ENCODE assay signal across 9 cellular contexts in the genomic region with DNA sequence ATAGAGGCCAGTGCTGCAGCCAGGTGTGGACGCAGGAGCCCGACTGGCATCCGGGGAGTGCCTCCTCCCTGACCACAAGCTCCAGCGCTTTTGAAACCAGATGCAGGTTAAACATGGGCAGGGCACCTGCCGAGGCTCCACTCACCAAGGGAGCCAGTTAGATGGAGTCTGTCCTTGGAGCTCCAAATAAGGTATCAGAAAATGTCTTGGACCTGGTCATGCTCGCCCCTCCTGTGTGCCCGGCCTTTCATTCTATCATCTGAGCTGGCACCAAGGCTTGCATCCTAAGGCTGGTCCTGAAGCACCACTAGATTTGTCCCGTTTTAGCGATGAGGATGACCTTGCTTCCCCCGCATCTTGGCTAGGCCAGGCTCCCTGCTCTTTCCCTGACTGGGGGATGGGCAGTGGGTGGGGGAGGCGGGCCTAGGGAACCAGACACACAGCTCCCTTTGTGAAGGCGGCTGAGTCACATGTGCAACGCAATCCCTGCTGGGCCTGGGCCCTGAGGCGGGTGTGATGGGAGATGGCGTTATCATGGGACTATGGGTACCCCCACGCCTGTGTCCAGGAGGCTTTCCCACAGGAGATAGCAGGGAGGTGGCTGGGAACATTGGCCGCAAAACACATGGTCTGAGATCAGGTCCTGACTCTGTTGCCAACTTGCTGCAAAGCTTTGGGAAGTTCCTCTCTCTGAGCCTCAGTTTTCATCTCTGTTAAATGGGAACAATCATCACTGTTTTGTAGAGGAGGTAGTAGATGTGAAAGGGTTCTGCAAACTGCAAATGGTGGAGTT. TPM values are rescaled to one million over a fixed set of nuclear protein-coding genes. Genes with fewer than 3 reads are reported as not detected.
DNase-seq lines count a peak whose midpoint lies in the region; ATAC-seq and TF ChIP-seq lines count a peak whose summit lies in the region.
"Had no signal": no experiment of that assay in that cellular context is flagged by ENCODE, and none has a peak within 500 bp of the region (broad histone marks: within the 10 kb centered on the region; RNA-seq: fewer than 3 reads in every experiment).

No MANE protein-coding gene starts in this region.

- ATAC-seq in RWPE2 (ENCODE audit: low read depth) (peak; percentile 54), HG03442 (IDR thresholded peaks at IDR 0.05; ENCODE audit: unreplicated experiment) (no peak)
- ATAC-seq in activated CD8-positive, alpha-beta T cell treated with anti-CD3 and anti-CD28 coated beads, Interleukin-2, amount 10 ng/mL, durations not matched to agents 7 days and 5 days, result no peak

- H3K27ac ChIP-seq in RWPE2 (ENCODE audit: poor library complexity, severe bottlenecking), result peak overlapping the region; percentile 89
- H3K27ac ChIP-seq in sigmoid colon, result no peak overlapping the region
- no peak overlapping the region for H3K27ac ChIP-seq in CD8-positive, alpha-beta memory T cell (ENCODE audit: low read depth, low read length)

- intact Hi-C loops in sigmoid colon (cut with DNase I), result no loop called here

- DNase-seq in H7 (peak; percentile 82), RWPE2 (ENCODE audit: low spot score) (peak; percentile 96), globus pallidus (ENCODE audit: low spot score) (peak; percentile 92), sigmoid colon (peak; percentile 72), GDM1 (lab: John Stamatoyannopoulos, UW) (no peak)
- DNase-seq in CD8-positive, alpha-beta memory T cell, result no peak
- DNase-seq in activated CD8-positive, alpha-beta T cell treated with anti-CD3 and anti-CD28 coated beads, Interleukin-2, amount 10 ng/mL, durations not matched to agents 7 days and 5 days, result no peak
- DNase-seq: stimulated activated CD4-positive, alpha-beta T cell treated with anti-CD3 and anti-CD28 coated beads, Interleukin-2, amount 100 ng/mL, for 48 hours had no signal

- TF ChIP-seq POLR2A in sigmoid colon (IDR thresholded peaks at IDR 0.05), result no peak

- peaks cover 7 to 31% (median 12%) of the 10 kb centered on the region in 3 donors for H3K4me1 Mint-ChIP-seq in CD8-positive, alpha-beta memory T cell
- peaks cover 19% of the 10 kb centered on the region for H3K4me1 Mint-ChIP-seq in activated CD8-positive, alpha-beta T cell treated with anti-CD3 and anti-CD28 coated beads, Interleukin-2, amount 10 ng/mL, durations not matched to agents 7 days and 5 days (ENCODE audit: low read depth)

- H3K9me3 Mint-ChIP-seq in CD8-positive, alpha-beta memory T cell, result no peaks in the 10 kb centered on the region
- no peaks in the 10 kb centered on the region for H3K9me3 Mint-ChIP-seq in activated CD8-positive, alpha-beta T cell treated with anti-CD3 and anti-CD28 coated beads, Interleukin-2, amount 10 ng/mL, durations not matched to agents 7 days and 5 days (ENCODE audit: insufficient read depth)

- peaks cover under 1 to 1% of the 10 kb centered on the region in 2 donors for H3K27me3 Mint-ChIP-seq in CD8-positive, alpha-beta memory T cell
- peaks cover 4% of the 10 kb centered on the region for H3K27me3 Mint-ChIP-seq in activated CD8-positive, alpha-beta T cell treated with anti-CD3 and anti-CD28 coated beads, Interleukin-2, amount 10 ng/mL, durations not matched to agents 7 days and 5 days (ENCODE audit: low read depth)

- no peak for TF ChIP-seq EP300 in sigmoid colon (IDR thresholded peaks at IDR 0.05)

- H3K4me1 ChIP-seq in RWPE2 (ENCODE audit: insufficient read depth, poor library complexity, severe bottlenecking) (peaks cover 62% of the 10 kb centered on the region), sigmoid colon (peaks cover 0 to 14% (median 9%) of the 10 kb centered on the region in 4 donors)
- no peaks in the 10 kb centered on the region for H3K4me1 ChIP-seq in CD8-positive, alpha-beta memory T cell (ENCODE audit: insufficient read depth, low read length)

- CTCF ChIA-PET in CD8-positive, alpha-beta memory T cell (lab: Charles Lee), result interaction anchor here (1.9 to 2.9 kb wide), 3 partner anchors 23 to 33 kb away, joined by 4 to 11 read pairs (median 5); no protein-coding TSS in a partner anchor
- CTCF ChIA-PET in activated CD8-positive, alpha-beta T cell treated with anti-CD3 and anti-CD28 coated beads, Interleukin-2, amount 10 ng/mL, durations not matched to agents 7 days and 5 days (lab: Charles Lee), result interaction anchor here (0.8 to 3.7 kb wide), 5 partner anchors 8 to 46 kb away, joined by 3 to 14 read pairs (median 5); no protein-coding TSS in a partner anchor

- no peaks in the 10 kb centered on the region for H3K9me3 ChIP-seq in RWPE2 (ENCODE audit: severe bottlenecking)
- no peaks in the 10 kb centered on the region for H3K9me3 ChIP-seq in sigmoid colon
- H3K9me3 ChIP-seq in CD8-positive, alpha-beta memory T cell (ENCODE audit: low read length), result no peaks in the 10 kb centered on the region

- peak overlapping the region in 2 of 8 donors; percentile 36 to 50 for H3K27ac Mint-ChIP-seq in CD8-positive, alpha-beta memory T cell
- H3K27ac Mint-ChIP-seq in activated CD8-positive, alpha-beta T cell treated with anti-CD3 and anti-CD28 coated beads, Interleukin-2, amount 10 ng/mL, durations not matched to agents 7 days and 5 days, result no peak overlapping the region

- POLR2A ChIA-PET in CD8-positive, alpha-beta memory T cell (lab: Charles Lee), result no interaction called here
- POLR2A ChIA-PET in activated CD8-positive, alpha-beta T cell treated with anti-CD3 and anti-CD28 coated beads, Interleukin-2, amount 10 ng/mL, durations not matched to agents 7 days and 5 days (lab: Charles Lee), result interaction anchor here (0.6 kb wide), 1 partner anchor 103 kb away, joined by 3 read pairs; no protein-coding TSS in a partner anchor

- H3K4me3 Mint-ChIP-seq in CD8-positive, alpha-beta memory T cell, result no peak overlapping the region
- no peak overlapping the region for H3K4me3 Mint-ChIP-seq in activated CD8-positive, alpha-beta T cell treated with anti-CD3 and anti-CD28 coated beads, Interleukin-2, amount 10 ng/mL, durations not matched to agents 7 days and 5 days

- H3K36me3 Mint-ChIP-seq in CD8-positive, alpha-beta memory T cell, result no peaks in the 10 kb centered on the region
- H3K36me3 Mint-ChIP-seq in activated CD8-positive, alpha-beta T cell treated with anti-CD3 and anti-CD28 coated beads, Interleukin-2, amount 10 ng/mL, durations not matched to agents 7 days and 5 days (ENCODE audit: low read depth), result no peaks in the 10 kb centered on the region

- WGBS in sigmoid colon, 2 donors, result 23 to 71% methylated on average over 17 of the region's 17 CpGs

- H3K36me3 ChIP-seq in H7 (replicated peaks; ENCODE audit: control insufficient read depth, insufficient read depth, low read length) (no peaks in the 10 kb centered on the region), RWPE2 (ENCODE audit: low read depth) (peaks cover 29% of the 10 kb centered on the region), sigmoid colon (no peaks in the 10 kb centered on the region)
- H3K36me3 ChIP-seq in CD8-positive, alpha-beta memory T cell (ENCODE audit: insufficient read depth, low read length), result no peaks in the 10 kb centered on the region

- TF ChIP-seq CTCF in RWPE2 (IDR thresholded peaks at IDR 0.05; ENCODE audit: poor library complexity, severe bottlenecking) (no peak), sigmoid colon (IDR thresholded peaks at IDR 0.05) (no peak)

- H3K27me3 ChIP-seq in H7 (ENCODE audit: control insufficient read depth, insufficient read depth, low read length), result no peaks in the 10 kb centered on the region; the same call in 1 of the 2 replicates
- H3K27me3 ChIP-seq in RWPE2 (ENCODE audit: insufficient read depth, poor library complexity, severe bottlenecking), result no peaks in the 10 kb centered on the region
- H3K27me3 ChIP-seq in sigmoid colon, result peaks cover 0 to 13% (median 5%) of the 10 kb centered on the region in 3 donors
- no peaks in the 10 kb centered on the region for H3K27me3 ChIP-seq in CD8-positive, alpha-beta memory T cell (ENCODE audit: insufficient read depth, low read length, poor library complexity, severe bottlenecking)

- H3K4me3 ChIP-seq in H7 (ENCODE audit: insufficient read depth, low read depth, low read length), result no peak overlapping the region
- no peak overlapping the region for H3K4me3 ChIP-seq in RWPE2 (ENCODE audit: severe bottlenecking)
- H3K4me3 ChIP-seq in sigmoid colon, result no peak overlapping the region
- H3K4me3 ChIP-seq in CD8-positive, alpha-beta memory T cell (ENCODE audit: low read length), result no peak overlapping the region

RNA-seq across cellular contexts. Expression of a gene that starts 5.0 kb away (rescaled TPM):
- total RNA-seq in H7 (2014; rRNA removed; shearing (Covaris generic)), result 0.38 and 0.44 TPM in 2 replicates
- 1 to 10 TPM; 5.0 to 8.0 (median 6.7) TPM for total RNA-seq in sigmoid colon
- 10 to 100 TPM in 1 of 3 donors, 1 to 10 TPM in 2; 5.3 to 36.3 (median 7.8) TPM for polyA plus RNA-seq in sigmoid colon
- 10 to 100 TPM; 25.8 to 29.8 TPM for total RNA-seq in CD8-positive, alpha-beta memory T cell
- 51.9 TPM for polyA plus RNA-seq in CD8-positive, alpha-beta memory T cell
- total RNA-seq in activated CD8-positive, alpha-beta T cell treated with anti-CD3 and anti-CD28 coated beads, Interleukin-2, amount 10 ng/mL, durations not matched to agents 7 days and 5 days, result 1 to 10 TPM; 3.3 to 3.7 TPM

RNA-seq across cellular contexts. Expression of a gene that starts 44.7 kb away (rescaled TPM):
- total RNA-seq in H7 (2014; rRNA removed; shearing (Covaris generic)), result 0.07 and 0.67 TPM in 2 replicates
- total RNA-seq in sigmoid colon, result 1 to 10 TPM; 3.0 to 6.6 (median 4.9) TPM
- 1 to 10 TPM in 2 of 3 donors, under 1 TPM in 1; 0.69 to 3.6 (median 2.4) TPM for polyA plus RNA-seq in sigmoid colon
- total RNA-seq in CD8-positive, alpha-beta memory T cell, result not detected
- polyA plus RNA-seq in CD8-positive, alpha-beta memory T cell, result not detected
- under 1 TPM in 1 of 2 experiments, not detected in 1; 0.13 TPM for total RNA-seq in activated CD8-positive, alpha-beta T cell treated with anti-CD3 and anti-CD28 coated beads, Interleukin-2, amount 10 ng/mL, durations not matched to agents 7 days and 5 days

Comparison
In these comparisons a context has a peak if more than half of its experiments do, and no peak if none do; other contexts are left out.
1. DNase-seq: peak in H7 (single experiment), RWPE2 (single experiment), globus pallidus (single experiment) and sigmoid colon (single experiment); none in CD8-positive, alpha-beta memory T cell (0 of 5), activated CD8-positive, alpha-beta T cell treated with anti-CD3 and anti-CD28 coated beads, Interleukin-2, amount 10 ng/mL, durations not matched to agents 7 days and 5 days (single experiment) and GDM1 (single experiment).